In genomic region chr16:1416521-1416941, GRCh38 we compare ENCODE assay signal across 17 cellular contexts. TPM values are rescaled to one million over a fixed set of nuclear protein-coding genes. Genes with fewer than 3 reads are reported as not detected.
DNase-seq lines count a peak whose midpoint lies in the region; ATAC-seq and TF ChIP-seq lines count a peak whose summit lies in the region.
"Had no signal": no experiment of that assay in that cellular context is flagged by ENCODE, and none has a peak within 500 bp of the region (broad histone marks: within the 10 kb centered on the region; RNA-seq: fewer than 3 reads in every experiment).

No MANE protein-coding gene starts in this region.

- intact Hi-C loops in mucosa of descending colon (cut with DNase I, micrococcal nuclease), result no loop called here

- no peaks in the 10 kb centered on the region for H3K27me3 Mint-ChIP-seq in T-helper 2 cell treated with Interferon-gamma antibody and Interleukin-4, amounts not matched to agents 5 μg/mL and 100 μg/mL, for 36 hours (ENCODE audit: low read depth)
- no peaks in the 10 kb centered on the region for H3K27me3 Mint-ChIP-seq in IgD-negative memory B cell
- H3K27me3 Mint-ChIP-seq in chondrocyte (ENCODE audit: low read depth), result no peaks in the 10 kb centered on the region

- no peaks in the 10 kb centered on the region for H3K36me3 ChIP-seq in mucosa of descending colon (ENCODE audit: low read depth)

- H3K36me3 Mint-ChIP-seq in T-helper 2 cell treated with Interferon-gamma antibody and Interleukin-4, amounts not matched to agents 5 μg/mL and 100 μg/mL, for 36 hours (ENCODE audit: low read depth), result peaks cover 13% of the 10 kb centered on the region
- H3K36me3 Mint-ChIP-seq in IgD-negative memory B cell (peaks cover 3% of the 10 kb centered on the region), chondrocyte (ENCODE audit: low read depth) (no peaks in the 10 kb centered on the region)

- peak overlapping the region; percentile 5 for H3K4me3 Mint-ChIP-seq in T-helper 2 cell treated with Interferon-gamma antibody and Interleukin-4, amounts not matched to agents 5 μg/mL and 100 μg/mL, for 36 hours
- H3K4me3 Mint-ChIP-seq in IgD-negative memory B cell (peak overlapping the region; percentile 1 to 80 (median 60)), chondrocyte (ENCODE audit: unreplicated experiment) (no peak overlapping the region)

- no peaks in the 10 kb centered on the region for H3K9me3 Mint-ChIP-seq in T-helper 2 cell treated with Interferon-gamma antibody and Interleukin-4, amounts not matched to agents 5 μg/mL and 100 μg/mL, for 36 hours
- H3K9me3 Mint-ChIP-seq in IgD-negative memory B cell, result no peaks in the 10 kb centered on the region
- H3K9me3 Mint-ChIP-seq in chondrocyte (ENCODE audit: low read depth), result no peaks in the 10 kb centered on the region

- H3K4me3 ChIP-seq in skin epidermis (no peak overlapping the region), mucosa of descending colon (no peak overlapping the region)
- H3K4me3 ChIP-seq: adrenal gland, sigmoid colon had no signal

- peaks cover 17% of the 10 kb centered on the region for H3K4me1 Mint-ChIP-seq in T-helper 2 cell treated with Interferon-gamma antibody and Interleukin-4, amounts not matched to agents 5 μg/mL and 100 μg/mL, for 36 hours (ENCODE audit: low read depth)
- H3K4me1 Mint-ChIP-seq in IgD-negative memory B cell, result peaks cover 14 to 19% (median 15%) of the 10 kb centered on the region in 3 donors
- peaks cover 28% of the 10 kb centered on the region for H3K4me1 Mint-ChIP-seq in chondrocyte (ENCODE audit: low read depth)

- no peak for TF ChIP-seq CTCF in chondrocyte (IDR thresholded peaks at IDR 0.05)
- no peak for TF ChIP-seq CTCF in mucosa of descending colon (IDR thresholded peaks at IDR 0.05)

- no peak for ATAC-seq in mucosa of descending colon

- no peaks in the 10 kb centered on the region for H3K9me3 ChIP-seq in mucosa of descending colon
- H3K9me3 ChIP-seq: adrenal gland, sigmoid colon had no signal

- peak overlapping the region in 11 of 21 experiments; percentile 3 to 55 (median 39) for H3K27ac ChIP-seq in skin epidermis
- H3K27ac ChIP-seq: adrenal gland had no signal

- DNase-seq in T-helper 2 cell treated with Interferon-gamma antibody and Interleukin-4, amounts not matched to agents 5 μg/mL and 100 μg/mL, for 36 hours (ENCODE audit: low spot score), result no peak
- DNase-seq in T-helper 2 cell (no peak), chondrocyte (ENCODE audit: low spot score) (no peak), mucosa of descending colon (no peak), cortex of kidney (lab: John Stamatoyannopoulos, UW) (no peak)
- no peak for DNase-seq in activated CD4-positive, alpha-beta T cell treated with anti-CD3 and anti-CD28 coated beads, Interleukin-2, amount 50 U/mL, for 1 hour
- DNase-seq: activated CD4-positive, alpha-beta T cell treated with anti-CD3 and anti-CD28 coated beads, Interleukin-2, amount 50 U/mL, for 4 hours; foreskin melanocyte; NCI-H2081 treated with DMSO at 0.1 percent for 48 hours; sigmoid colon had no signal

- H3K27ac Mint-ChIP-seq in T-helper 2 cell treated with Interferon-gamma antibody and Interleukin-4, amounts not matched to agents 5 μg/mL and 100 μg/mL, for 36 hours, result peak overlapping the region; percentile 71
- peak overlapping the region in 1 of 3 donors; percentile 83 for H3K27ac Mint-ChIP-seq in IgD-negative memory B cell
- H3K27ac Mint-ChIP-seq in chondrocyte (ENCODE audit: unreplicated experiment), result peak overlapping the region; percentile 14

- peaks cover 15% of the 10 kb centered on the region for H3K4me1 ChIP-seq in mucosa of descending colon (ENCODE audit: low read depth)

RNA-seq across cellular contexts. Expression of gene UNKL, which starts 2.0 kb away (rescaled TPM):
- 9.2 TPM for polyA plus RNA-seq in IgD-negative memory B cell
- 12.3 to 16.1 TPM (median 12.6 TPM) in 3 replicates for total RNA-seq in chondrocyte
- 10 to 100 TPM; 16.2 to 36.5 (median 28.2) TPM for total RNA-seq in mucosa of descending colon

RNA-seq across cellular contexts. Expression of gene UQCC4, which starts 4.0 kb away (rescaled TPM):
- polyA plus RNA-seq in IgD-negative memory B cell, result 37.0 TPM
- total RNA-seq in chondrocyte, result 7.9 to 11.0 TPM (median 9.3 TPM) in 3 replicates
- 10 to 100 TPM; 10.3 to 14.4 (median 11.0) TPM for total RNA-seq in mucosa of descending colon

RNA-seq across cellular contexts. Expression of gene PERCC1, which starts 14.3 kb away (rescaled TPM):
- not detected for polyA plus RNA-seq in IgD-negative memory B cell
- total RNA-seq in chondrocyte, result not detected in 3 replicates
- under 1 TPM in 1 of 3 donors, not detected in 2; 0.34 TPM for total RNA-seq in mucosa of descending colon
- total RNA-seq: A172, kidney epithelial cell, myocyte, sigmoid colon, temporal lobe had no signal
- polyA plus RNA-seq: adrenal gland had no signal

RNA-seq across cellular contexts. Expression of gene CCDC154, which starts 27.8 kb away (rescaled TPM):
- polyA plus RNA-seq in IgD-negative memory B cell, result 1.5 TPM
- total RNA-seq in chondrocyte (0.51 to 2.0 TPM (median 1.3 TPM) in 3 replicates), mucosa of descending colon (1 to 10 TPM in 2 of 3 donors, under 1 TPM in 1; 0.43 to 2.4 (median 1.1) TPM)

RNA-seq across cellular contexts. Expression of gene CLCN7, which starts 58.3 kb away (rescaled TPM):
- 102 TPM for polyA plus RNA-seq in IgD-negative memory B cell
- total RNA-seq in chondrocyte, result 81.7 to 97.0 TPM (median 95.2 TPM) in 3 replicates
- 10 to 100 TPM; 59.3 to 98.1 (median 59.8) TPM for total RNA-seq in mucosa of descending colon
